ENCODE assay signal across 1 cellular context in the genomic region with DNA sequence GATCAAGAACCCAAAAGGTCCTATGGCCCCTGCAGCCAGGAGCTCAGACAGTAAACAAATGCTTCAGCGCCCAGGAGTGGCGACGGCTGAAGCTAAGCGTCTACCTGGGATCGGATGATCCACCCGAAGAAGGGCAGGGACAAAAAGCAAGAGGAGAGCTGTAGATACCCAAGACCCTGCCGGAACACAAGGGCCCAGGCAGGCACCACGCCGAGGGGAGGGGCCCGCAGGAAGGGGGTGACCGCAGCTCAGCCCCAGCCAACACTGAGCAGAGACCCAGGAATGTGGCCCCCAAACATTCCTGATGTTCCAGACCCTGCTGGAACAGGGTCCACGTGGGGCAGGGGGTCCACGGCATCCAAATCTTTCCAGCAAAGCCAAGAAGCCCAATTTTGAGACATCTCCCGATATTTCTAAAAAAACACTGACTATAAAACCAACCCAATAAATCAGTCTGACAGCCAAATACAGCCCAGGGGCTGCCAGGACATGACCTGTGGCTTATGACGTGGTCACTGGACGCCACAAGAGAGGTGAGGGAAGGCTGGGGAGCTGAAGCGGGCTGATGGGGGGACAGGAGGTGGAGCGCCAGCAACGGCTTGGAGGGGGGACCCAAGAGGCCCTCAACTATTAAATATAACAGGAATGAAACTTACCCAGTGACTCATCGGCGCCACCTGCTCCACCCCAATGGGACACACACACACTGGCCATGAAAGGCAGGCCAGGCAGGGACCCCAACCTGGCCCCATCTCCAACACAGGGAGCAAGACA.
TF ChIP-seq lines count a peak whose summit lies in the region.

No MANE protein-coding gene starts in this region.

TF ChIP-seq in GM23338, 12 proteins besides CTCF, POLR2A, EP300 and RAD21 (continued from another document):
- TF ChIP-seq, protein P1, sequence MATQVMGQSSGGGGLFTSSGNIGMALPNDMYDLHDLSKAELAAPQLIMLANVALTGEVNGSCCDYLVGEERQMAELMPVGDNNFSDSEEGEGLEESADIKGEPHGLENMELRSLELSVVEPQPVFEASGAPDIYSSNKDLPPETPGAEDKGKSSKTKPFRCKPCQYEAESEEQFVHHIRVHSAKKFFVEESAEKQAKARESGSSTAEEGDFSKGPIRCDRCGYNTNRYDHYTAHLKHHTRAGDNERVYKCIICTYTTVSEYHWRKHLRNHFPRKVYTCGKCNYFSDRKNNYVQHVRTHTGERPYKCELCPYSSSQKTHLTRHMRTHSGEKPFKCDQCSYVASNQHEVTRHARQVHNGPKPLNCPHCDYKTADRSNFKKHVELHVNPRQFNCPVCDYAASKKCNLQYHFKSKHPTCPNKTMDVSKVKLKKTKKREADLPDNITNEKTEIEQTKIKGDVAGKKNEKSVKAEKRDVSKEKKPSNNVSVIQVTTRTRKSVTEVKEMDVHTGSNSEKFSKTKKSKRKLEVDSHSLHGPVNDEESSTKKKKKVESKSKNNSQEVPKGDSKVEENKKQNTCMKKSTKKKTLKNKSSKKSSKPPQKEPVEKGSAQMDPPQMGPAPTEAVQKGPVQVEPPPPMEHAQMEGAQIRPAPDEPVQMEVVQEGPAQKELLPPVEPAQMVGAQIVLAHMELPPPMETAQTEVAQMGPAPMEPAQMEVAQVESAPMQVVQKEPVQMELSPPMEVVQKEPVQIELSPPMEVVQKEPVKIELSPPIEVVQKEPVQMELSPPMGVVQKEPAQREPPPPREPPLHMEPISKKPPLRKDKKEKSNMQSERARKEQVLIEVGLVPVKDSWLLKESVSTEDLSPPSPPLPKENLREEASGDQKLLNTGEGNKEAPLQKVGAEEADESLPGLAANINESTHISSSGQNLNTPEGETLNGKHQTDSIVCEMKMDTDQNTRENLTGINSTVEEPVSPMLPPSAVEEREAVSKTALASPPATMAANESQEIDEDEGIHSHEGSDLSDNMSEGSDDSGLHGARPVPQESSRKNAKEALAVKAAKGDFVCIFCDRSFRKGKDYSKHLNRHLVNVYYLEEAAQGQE (IDR thresholded peaks at IDR 0.05; ENCODE audit: unreplicated experiment), result no peak
- TF ChIP-seq ETS1 (IDR thresholded peaks at IDR 0.05) (no peak), NANOG (IDR thresholded peaks at IDR 0.05; ENCODE audit: borderline replicate concordance) (no peak), CREB1 (CRISPR knock-in tag; IDR thresholded peaks at IDR 0.05; ENCODE audit: low read depth) (no peak), EZH2phosphoT487 (IDR thresholded peaks at IDR 0.05; ENCODE audit: unreplicated experiment) (no peak), STAT1 (IDR thresholded peaks at IDR 0.05; ENCODE audit: unreplicated experiment) (no peak), JUNB (IDR thresholded peaks at IDR 0.05; ENCODE audit: unreplicated experiment) (no peak), EZH2 (IDR thresholded peaks at IDR 0.05; ENCODE audit: low read depth, unreplicated experiment) (no peak)
TF ChIP-seq in GM23338: peak in this region for 0.
